Comparison of ENCODE assay signal across 8 cellular contexts in genomic region chr6:15662246-15663056, GRCh38. TPM values are rescaled to one million over a fixed set of nuclear protein-coding genes. Genes with fewer than 3 reads are reported as not detected.
DNase-seq lines count a peak whose midpoint lies in the region; TF ChIP-seq lines count a peak whose summit lies in the region.

DTNBP1 (minus strand) TSS chr6:15663028; CDS start chr6:15662869, 159 bp downstream.

- peaks cover 16% of the 10 kb centered on the region for H3F3A ChIP-seq in neural progenitor cell (ENCODE audit: low read depth)

- H3K79me2 ChIP-seq in neural progenitor cell (ENCODE audit: low read depth): peaks cover 5% of the 10 kb centered on the region

- H3K27me3 Mint-ChIP-seq in activated T-helper 2 cell treated with anti-CD3 and anti-CD28 coated beads, Interferon-gamma antibody, Interleukin-2, Interleukin-4, amounts not matched to agents 10 μg/mL and 5 μg/mL and 100 μg/mL, durations not matched to agents 14 hours and 24 hours and 36 hours (ENCODE audit: low read depth): peaks cover 9% of the 10 kb centered on the region
- H3K27me3 Mint-ChIP-seq in neural progenitor cell (ENCODE audit: insufficient read depth, low read depth): peaks cover 2% of the 10 kb centered on the region

- H3K9ac ChIP-seq in neural progenitor cell (no peak within 1 kb of the TSS), stomach smooth muscle (ENCODE audit: low read length in 2 of 2) (peak within 1 kb of the TSS; percentile 73 to 75)

- peak within 1 kb of the TSS; percentile 89 for H3K4me2 ChIP-seq in neural progenitor cell

- H3K36me3 Mint-ChIP-seq in activated T-helper 2 cell treated with anti-CD3 and anti-CD28 coated beads, Interferon-gamma antibody, Interleukin-2, Interleukin-4, amounts not matched to agents 10 μg/mL and 5 μg/mL and 100 μg/mL, durations not matched to agents 14 hours and 24 hours and 36 hours (ENCODE audit: low read depth): peaks cover 19% of the 10 kb centered on the region
- peaks cover 3% of the 10 kb centered on the region for H3K36me3 Mint-ChIP-seq in neural progenitor cell

- peaks cover 5% of the 10 kb centered on the region for H4K20me1 ChIP-seq in neural progenitor cell (ENCODE audit: low read depth)

- H3K36me3 ChIP-seq in neural progenitor cell (peaks cover 2% of the 10 kb centered on the region), stomach smooth muscle (ENCODE audit: control insufficient read depth in 2 of 2, insufficient read depth in 2 of 2, low read length in 2 of 2) (no peaks in the 10 kb centered on the region)

- TF ChIP-seq CTCF in GM20000 (IDR thresholded peaks at IDR 0.05; ENCODE audit: extremely low read depth, missing control alignments): no peak
- no peak for TF ChIP-seq CTCF in fibroblast of villous mesenchyme (IDR thresholded peaks at IDR 0.05; ENCODE audit: insufficient read depth, low read depth, low read length)
- TF ChIP-seq CTCF in neural progenitor cell (IDR thresholded peaks at IDR 0.05): no peak

- H3K4me3 Mint-ChIP-seq in activated T-helper 2 cell treated with anti-CD3 and anti-CD28 coated beads, Interferon-gamma antibody, Interleukin-2, Interleukin-4, amounts not matched to agents 10 μg/mL and 5 μg/mL and 100 μg/mL, durations not matched to agents 14 hours and 24 hours and 36 hours (ENCODE audit: low read depth): peak within 1 kb of the TSS; percentile 77
- H3K4me3 Mint-ChIP-seq in neural progenitor cell: peak within 1 kb of the TSS; percentile 83

- H3K4me1 ChIP-seq in neural progenitor cell: peaks cover 18% of the 10 kb centered on the region
- H3K4me1 ChIP-seq in stomach smooth muscle (ENCODE audit: control insufficient read depth, insufficient read depth, low read length): peaks cover 4% of the 10 kb centered on the region

- no peaks in the 10 kb centered on the region for H3K9me3 Mint-ChIP-seq in activated T-helper 2 cell treated with anti-CD3 and anti-CD28 coated beads, Interferon-gamma antibody, Interleukin-2, Interleukin-4, amounts not matched to agents 10 μg/mL and 5 μg/mL and 100 μg/mL, durations not matched to agents 14 hours and 24 hours and 36 hours
- no peaks in the 10 kb centered on the region for H3K9me3 Mint-ChIP-seq in neural progenitor cell

- no peaks in the 10 kb centered on the region for H3K9me3 ChIP-seq in neural progenitor cell (ENCODE audit: low read depth)
- H3K9me3 ChIP-seq in stomach smooth muscle (ENCODE audit: control insufficient read depth in 2 of 2, low read length in 2 of 2): no peaks in the 10 kb centered on the region

- H3K4me3 ChIP-seq in fibroblast of villous mesenchyme (ENCODE audit: low read depth, low read length) (peak within 1 kb of the TSS; percentile 84), neural progenitor cell (peak within 1 kb of the TSS; percentile 73), stomach smooth muscle (ENCODE audit: low read length in 2 of 2) (peak within 1 kb of the TSS; percentile 78 to 89)

- no peak within 1 kb of the TSS for H3K27ac ChIP-seq in neural progenitor cell
- H3K27ac ChIP-seq in stomach smooth muscle (ENCODE audit: low read length): peak within 1 kb of the TSS; percentile 58

- H3K4me1 Mint-ChIP-seq in activated T-helper 2 cell treated with anti-CD3 and anti-CD28 coated beads, Interferon-gamma antibody, Interleukin-2, Interleukin-4, amounts not matched to agents 10 μg/mL and 5 μg/mL and 100 μg/mL, durations not matched to agents 14 hours and 24 hours and 36 hours (ENCODE audit: low read depth): peaks cover 28% of the 10 kb centered on the region
- peaks cover 11% of the 10 kb centered on the region for H3K4me1 Mint-ChIP-seq in neural progenitor cell

- peaks cover 21% of the 10 kb centered on the region for H3K27me3 ChIP-seq in neural progenitor cell
- no peaks in the 10 kb centered on the region for H3K27me3 ChIP-seq in stomach smooth muscle (ENCODE audit: control insufficient read depth in 1 of 2, insufficient read depth in 2 of 2, low read length in 2 of 2)

- peak within 1 kb of the TSS; percentile 65 for H3K27ac Mint-ChIP-seq in activated T-helper 2 cell treated with anti-CD3 and anti-CD28 coated beads, Interferon-gamma antibody, Interleukin-2, Interleukin-4, amounts not matched to agents 10 μg/mL and 5 μg/mL and 100 μg/mL, durations not matched to agents 14 hours and 24 hours and 36 hours
- no peak within 1 kb of the TSS for H3K27ac Mint-ChIP-seq in neural progenitor cell

- intact Hi-C loops in activated T-helper 2 cell treated with anti-CD3 and anti-CD28 coated beads, Interferon-gamma antibody, Interleukin-2, Interleukin-4, amounts not matched to agents 10 μg/mL and 5 μg/mL and 100 μg/mL, durations not matched to agents 14 hours and 24 hours and 36 hours (cut with micrococcal nuclease): no loop called here

- DNase-seq in DMS 273 (lab: John Stamatoyannopoulos, UW; ENCODE audit: unreplicated experiment) (peak; percentile 91), GM20000 (ENCODE audit: low spot score) (peak; percentile 86), HS-27A (ENCODE audit: low read depth) (peak; percentile 31), RPMI8226 (peak; percentile 95), fibroblast of villous mesenchyme (ENCODE audit: low read depth) (peak; percentile 35), neural progenitor cell (ENCODE audit: low spot score) (peak; percentile 90)
- DNase-seq in activated T-helper 2 cell treated with anti-CD3 and anti-CD28 coated beads, Interferon-gamma antibody, Interleukin-2, Interleukin-4, amounts not matched to agents 10 μg/mL and 5 μg/mL and 100 μg/mL, durations not matched to agents 14 hours and 24 hours and 36 hours (ENCODE audit: low spot score): peak; percentile 81

- H2AFZ ChIP-seq in neural progenitor cell (replicated peaks): peak within 1 kb of the TSS; percentile 89

RNA-seq across cellular contexts. Expression of gene DTNBP1, which starts in this region (rescaled TPM):
- 19.9 and 20.6 TPM in 2 replicates for total RNA-seq in activated T-helper 2 cell treated with anti-CD3 and anti-CD28 coated beads, Interferon-gamma antibody, Interleukin-2, Interleukin-4, amounts not matched to agents 10 μg/mL and 5 μg/mL and 100 μg/mL, durations not matched to agents 14 hours and 24 hours and 36 hours
- 2.2 and 6.4 TPM in 2 replicates for total RNA-seq in fibroblast of villous mesenchyme
- 4.5 and 6.0 TPM in 2 replicates for total RNA-seq in neural progenitor cell (ENCODE audit: low replicate concordance)

Comparison
In these comparisons a context has a peak if more than half of its experiments do, and no peak if none do; other contexts are left out.
1. DNase-seq: peak in every context shown above with its lines; median percentile 95 in RPMI8226; 91 in DMS 273; 90 in neural progenitor cell; 86 in GM20000; 81 in activated T-helper 2 cell treated with anti-CD3 and anti-CD28 coated beads, Interferon-gamma antibody, Interleukin-2, Interleukin-4, amounts not matched to agents 10 μg/mL and 5 μg/mL and 100 μg/mL, durations not matched to agents 14 hours and 24 hours and 36 hours; 35 in fibroblast of villous mesenchyme; 31 in HS-27A.